18 cellular contexts compared by ENCODE assay signal in genomic region chr3:121072128-121072527, GRCh38.
DNase-seq lines count a peak whose midpoint lies in the region; ATAC-seq and TF ChIP-seq lines count a peak whose summit lies in the region.
"Had no signal": no experiment of that assay in that cellular context is flagged by ENCODE, and none has a peak within 500 bp of the region (broad histone marks: within the 10 kb centered on the region; RNA-seq: fewer than 3 reads in every experiment).

No MANE protein-coding gene starts in this region.

- TF ChIP-seq CTCF in left ventricle myocardium inferior (IDR thresholded peaks at IDR 0.05; ENCODE audit: borderline replicate concordance) (no peak), fibroblast of the aortic adventitia (IDR thresholded peaks at IDR 0.05; ENCODE audit: insufficient read depth, low read length) (no peak), nephron progenitor cell (IDR thresholded peaks at IDR 0.05) (no peak)

- no peak overlapping the region for H3K27ac Mint-ChIP-seq in activated T-cell treated with anti-CD3 and anti-CD28 coated beads, Interleukin-2, amount 50 U/mL, for 24 hours
- H3K27ac Mint-ChIP-seq in nephron progenitor cell: no peak overlapping the region
- H3K27ac Mint-ChIP-seq: activated CD4-positive, alpha-beta memory T cell treated with anti-CD3 and anti-CD28 coated beads for 36 hours; activated naive CD4-positive, alpha-beta T cell treated with anti-CD3 and anti-CD28 coated beads, Interleukin-2, amount 50 U/mL, for 72 hours; CD8-positive, alpha-beta T cell; HFFc6; immature natural killer cell; memory B cell had no signal

- no peaks in the 10 kb centered on the region for H3K27me3 ChIP-seq in left ventricle myocardium inferior (ENCODE audit: low read depth)

- H3K4me1 Mint-ChIP-seq in activated T-cell treated with anti-CD3 and anti-CD28 coated beads, Interleukin-2, amount 50 U/mL, for 24 hours (ENCODE audit: low read depth): no peaks in the 10 kb centered on the region
- H3K4me1 Mint-ChIP-seq in nephron progenitor cell: no peaks in the 10 kb centered on the region
- H3K4me1 Mint-ChIP-seq: immature natural killer cell, memory B cell had no signal

- H3K27ac ChIP-seq in left ventricle myocardium inferior (replicated peaks): no peak overlapping the region

- H3K4me3 ChIP-seq in left ventricle myocardium inferior (no peak overlapping the region), fibroblast of the aortic adventitia (ENCODE audit: low read depth, low read length) (no peak overlapping the region)

- H3K36me3 ChIP-seq in left ventricle myocardium inferior: no peaks in the 10 kb centered on the region

- H3K27me3 Mint-ChIP-seq in activated T-cell treated with anti-CD3 and anti-CD28 coated beads, Interleukin-2, amount 50 U/mL, for 24 hours: no peaks in the 10 kb centered on the region
- peaks cover 9% of the 10 kb centered on the region for H3K27me3 Mint-ChIP-seq in nephron progenitor cell (ENCODE audit: low read depth, poor library complexity)
- H3K27me3 Mint-ChIP-seq: activated CD4-positive, alpha-beta memory T cell treated with anti-CD3 and anti-CD28 coated beads for 36 hours; memory B cell had no signal

- no peaks in the 10 kb centered on the region for H3K9me3 ChIP-seq in left ventricle myocardium inferior (replicated peaks)

- no peaks in the 10 kb centered on the region for H3K9me3 Mint-ChIP-seq in activated T-cell treated with anti-CD3 and anti-CD28 coated beads, Interleukin-2, amount 50 U/mL, for 24 hours
- peaks cover 11% of the 10 kb centered on the region for H3K9me3 Mint-ChIP-seq in nephron progenitor cell
- H3K9me3 Mint-ChIP-seq: activated CD4-positive, alpha-beta memory T cell treated with anti-CD3 and anti-CD28 coated beads for 36 hours; CD8-positive, alpha-beta T cell; memory B cell had no signal

- no peaks in the 10 kb centered on the region for H3K36me3 Mint-ChIP-seq in activated T-cell treated with anti-CD3 and anti-CD28 coated beads, Interleukin-2, amount 50 U/mL, for 24 hours (ENCODE audit: low read depth)
- H3K36me3 Mint-ChIP-seq in nephron progenitor cell (ENCODE audit: low read depth): no peaks in the 10 kb centered on the region
- H3K36me3 Mint-ChIP-seq: activated CD4-positive, alpha-beta memory T cell treated with anti-CD3 and anti-CD28 coated beads for 36 hours; activated naive CD4-positive, alpha-beta T cell treated with anti-CD3 and anti-CD28 coated beads, Interleukin-2, amount 50 U/mL, for 72 hours; CD8-positive, alpha-beta T cell; memory B cell had no signal

- peak; percentile 15 for DNase-seq in left ventricle myocardium inferior
- no peak for DNase-seq in Right ventricle myocardium inferior (ENCODE audit: missing footprints)
- peak; percentile 87 to 96 for DNase-seq in NCI-H446 (lab: John Stamatoyannopoulos, UW)
- peak; percentile 3 for DNase-seq in fibroblast of the aortic adventitia (ENCODE audit: low read depth)
- DNase-seq in activated T-cell treated with anti-CD3 and anti-CD28 coated beads, Interleukin-2, amount 50 U/mL, for 24 hours: no peak
- no peak for DNase-seq in nephron progenitor cell
- DNase-seq: activated CD4-positive, alpha-beta memory T cell treated with anti-CD3 and anti-CD28 coated beads for 36 hours; activated T-cell treated with anti-CD3 and anti-CD28 coated beads, Interleukin-2, amount 50 U/mL, for 4 hours; CD8-positive, alpha-beta T cell; HFFc6; immature natural killer cell; NCI-H2029 treated with DMSO at 0.1 percent for 48 hours; NCI-H82; stimulated activated naive CD4-positive, alpha-beta T cell treated with Interleukin-2 at 50 U/mL for 16 hours had no signal

- intact Hi-C loops in left ventricle myocardium inferior (cut with micrococcal nuclease): no loop called here
- intact Hi-C loops in Right ventricle myocardium inferior (cut with DNase I): no loop called here

- ATAC-seq in Right ventricle myocardium inferior: no peak
- ATAC-seq in HG03520 (IDR thresholded peaks at IDR 0.05; ENCODE audit: unreplicated experiment): no peak
- no peak for ATAC-seq in GM18520 (IDR thresholded peaks at IDR 0.05; ENCODE audit: unreplicated experiment)
- ATAC-seq: activated naive CD4-positive, alpha-beta T cell treated with anti-CD3 and anti-CD28 coated beads, Interleukin-2, amount 50 U/mL, for 72 hours; activated T-cell treated with anti-CD3 and anti-CD28 coated beads, Interleukin-2, amount 50 U/mL, for 4 hours; CD8-positive, alpha-beta T cell had no signal

- peaks cover 5% of the 10 kb centered on the region for H3K4me1 ChIP-seq in left ventricle myocardium inferior

- no peak overlapping the region for H3K4me3 Mint-ChIP-seq in activated T-cell treated with anti-CD3 and anti-CD28 coated beads, Interleukin-2, amount 50 U/mL, for 24 hours
- no peak overlapping the region for H3K4me3 Mint-ChIP-seq in nephron progenitor cell
- H3K4me3 Mint-ChIP-seq: activated CD4-positive, alpha-beta memory T cell treated with anti-CD3 and anti-CD28 coated beads for 36 hours; activated T-cell treated with anti-CD3 and anti-CD28 coated beads, Interleukin-2, amount 50 U/mL, for 4 hours; CD8-positive, alpha-beta T cell; HFFc6; immature natural killer cell; memory B cell had no signal

Comparison
In these comparisons a context has a peak if more than half of its experiments do, and no peak if none do; other contexts are left out.
1. DNase-seq: peak in left ventricle myocardium inferior (single experiment), NCI-H446 (2 of 2) and fibroblast of the aortic adventitia (single experiment); none in Right ventricle myocardium inferior (single experiment), activated T-cell treated with anti-CD3 and anti-CD28 coated beads, Interleukin-2, amount 50 U/mL, for 24 hours (single experiment) and nephron progenitor cell (single experiment).